Comparison of ENCODE assay signal across 31 cellular contexts in genomic region chr11:124884340-124884739, GRCh38. TPM values are rescaled to one million over a fixed set of nuclear protein-coding genes. Genes with fewer than 3 reads are reported as not detected.
"Had no signal": no experiment of that assay in that cellular context is flagged by ENCODE, and none has a peak within 500 bp of the region (broad histone marks: within the 10 kb centered on the region; RNA-seq: fewer than 3 reads in every experiment).

No MANE protein-coding gene starts in this region.

- H3K36me3 Mint-ChIP-seq: activated naive CD8-positive, alpha-beta T cell treated with anti-CD3 and anti-CD28 coated beads for 36 hours; stimulated activated naive B cell treated with anti-CD40 and anti-IgM and Interleukin-4, amounts not matched to agents 10 μg/mL and 1 μg/mL and 100 μg/mL, for 72 hours; WTC11 had no signal

- H3K4me1 Mint-ChIP-seq: activated T-helper 17 cell treated with anti-CD3 and anti-CD28 coated beads, Interleukin-2, amount 50 U/mL, for 72 hours; stimulated activated naive B cell treated with anti-CD40 and anti-IgM and Interleukin-4, amounts not matched to agents 10 μg/mL and 1 μg/mL and 100 μg/mL, for 72 hours had no signal

- H3K27ac Mint-ChIP-seq: activated CD8-positive, alpha-beta T cell treated with anti-CD3 and anti-CD28 coated beads for 36 hours; activated naive CD8-positive, alpha-beta T cell treated with anti-CD3 and anti-CD28 coated beads for 36 hours; activated T-helper 17 cell treated with anti-CD3 and anti-CD28 coated beads, Interleukin-2, amount 50 U/mL, for 72 hours; stimulated activated naive B cell treated with anti-CD40 and anti-IgM and Interleukin-4, amounts not matched to agents 10 μg/mL and 1 μg/mL and 100 μg/mL, for 72 hours; WTC11 had no signal

- H3K9me3 Mint-ChIP-seq: activated CD8-positive, alpha-beta T cell treated with anti-CD3 and anti-CD28 coated beads for 36 hours; activated naive CD8-positive, alpha-beta T cell treated with anti-CD3 and anti-CD28 coated beads for 36 hours; activated T-cell treated with anti-CD3 and anti-CD28 coated beads, Interleukin-2, amount 50 U/mL, for 4 hours; activated T-helper 17 cell treated with anti-CD3 and anti-CD28 coated beads, Interleukin-2, amount 50 U/mL, for 72 hours; stimulated activated naive B cell treated with anti-CD40 and anti-IgM and Interleukin-4, amounts not matched to agents 10 μg/mL and 1 μg/mL and 100 μg/mL, for 72 hours; WTC11 had no signal

- H3K27ac ChIP-seq: body of pancreas, epithelial cell of prostate, esophagus squamous epithelium, left ventricle myocardium inferior, parathyroid adenoma, psoas muscle, stomach, tibial nerve had no signal

- H3K4me1 ChIP-seq: parathyroid adenoma, psoas muscle had no signal

- H3K27me3 ChIP-seq: adrenal gland, body of pancreas, tibial nerve had no signal

- H3K27me3 Mint-ChIP-seq: activated CD8-positive, alpha-beta T cell treated with anti-CD3 and anti-CD28 coated beads for 36 hours; activated naive CD8-positive, alpha-beta T cell treated with anti-CD3 and anti-CD28 coated beads for 36 hours had no signal

- DNase-seq: activated CD4-positive, alpha-beta T cell treated with anti-CD3 and anti-CD28 coated beads, Interleukin-2, amount 50 U/mL, for 1 hour; activated CD8-positive, alpha-beta T cell treated with anti-CD3 and anti-CD28 coated beads for 36 hours; activated naive CD4-positive, alpha-beta T cell; activated naive CD8-positive, alpha-beta T cell treated with anti-CD3 and anti-CD28 coated beads for 36 hours; activated T-cell treated with anti-CD3 and anti-CD28 coated beads, Interleukin-2, amount 50 U/mL, for 4 hours; body of pancreas; cerebellar nuclear complex; cortex of kidney; esophagus squamous epithelium; foreskin melanocyte; islet precursor cell; left ventricle myocardium inferior; psoas muscle; stimulated activated CD4-positive, alpha-beta T cell treated with anti-CD3 and anti-CD28 coated beads, Interleukin-15, amount 100 ng/mL, for 24 hours; stimulated activated CD4-positive, alpha-beta T cell treated with anti-CD3 and anti-CD28 coated beads, Interleukin-2, amount 100 ng/mL, for 24 hours; stimulated activated naive B cell treated with anti-CD40 and anti-IgM and Interleukin-4, amounts not matched to agents 10 μg/mL and 1 μg/mL and 100 μg/mL, for 72 hours; stomach; T-helper 2 cell had no signal

- H2AFZ ChIP-seq: parathyroid adenoma had no signal

- H3K9ac ChIP-seq: parathyroid adenoma had no signal

- H3K4me3 Mint-ChIP-seq: activated CD8-positive, alpha-beta T cell treated with anti-CD3 and anti-CD28 coated beads for 36 hours; activated naive CD8-positive, alpha-beta T cell treated with anti-CD3 and anti-CD28 coated beads for 36 hours; activated T-cell treated with anti-CD3 and anti-CD28 coated beads, Interleukin-2, amount 50 U/mL, for 4 hours; activated T-helper 17 cell treated with anti-CD3 and anti-CD28 coated beads, Interleukin-2, amount 50 U/mL, for 72 hours; stimulated activated naive B cell treated with anti-CD40 and anti-IgM and Interleukin-4, amounts not matched to agents 10 μg/mL and 1 μg/mL and 100 μg/mL, for 72 hours; WTC11 had no signal

- H3K79me2 ChIP-seq: parathyroid adenoma had no signal

- H3K4me3 ChIP-seq: adrenal gland, body of pancreas, esophagus squamous epithelium, left ventricle myocardium inferior, lung, psoas muscle, smooth muscle cell, stomach, tibial nerve had no signal

- H3K9me3 ChIP-seq: adrenal gland, body of pancreas, esophagus squamous epithelium, left ventricle myocardium inferior, psoas muscle, stomach, tibial nerve had no signal

- H3K4me2 ChIP-seq: smooth muscle cell had no signal

- ATAC-seq: activated CD8-positive, alpha-beta T cell treated with anti-CD3 and anti-CD28 coated beads for 36 hours; activated T-cell treated with anti-CD3 and anti-CD28 coated beads, Interleukin-2, amount 50 U/mL, for 4 hours; activated T-helper 17 cell treated with anti-CD3 and anti-CD28 coated beads, Interleukin-2, amount 50 U/mL, for 72 hours; body of pancreas; psoas muscle; stimulated activated naive B cell treated with anti-CD40 and anti-IgM and Interleukin-4, amounts not matched to agents 10 μg/mL and 1 μg/mL and 100 μg/mL, for 72 hours; WTC11 had no signal

- H3K36me3 ChIP-seq: adrenal gland, esophagus squamous epithelium, stomach, tibial nerve had no signal

RNA-seq across cellular contexts. Expression of gene ROBO4, which starts 13.3 kb away (rescaled TPM):
- total RNA-seq: activated CD8-positive, alpha-beta T cell treated with anti-CD3 and anti-CD28 coated beads for 36 hours; activated naive CD8-positive, alpha-beta T cell treated with anti-CD3 and anti-CD28 coated beads for 36 hours; activated T-cell treated with anti-CD3 and anti-CD28 coated beads, Interleukin-2, amount 50 U/mL, for 4 hours; activated T-helper 17 cell treated with anti-CD3 and anti-CD28 coated beads, Interleukin-2, amount 50 U/mL, for 72 hours; smooth muscle cell had no signal
- polyA plus RNA-seq: neural cell had no signal

RNA-seq across cellular contexts. Expression of gene HEPN1, which starts 34.7 kb away (rescaled TPM):
- total RNA-seq: activated CD8-positive, alpha-beta T cell treated with anti-CD3 and anti-CD28 coated beads for 36 hours; activated naive CD8-positive, alpha-beta T cell treated with anti-CD3 and anti-CD28 coated beads for 36 hours; activated T-cell treated with anti-CD3 and anti-CD28 coated beads, Interleukin-2, amount 50 U/mL, for 4 hours; activated T-helper 17 cell treated with anti-CD3 and anti-CD28 coated beads, Interleukin-2, amount 50 U/mL, for 72 hours; body of pancreas; esophagus squamous epithelium; left ventricle myocardium inferior; lung; mucosa of gallbladder; psoas muscle; smooth muscle cell; stomach; temporal lobe; tibial nerve; WTC11 had no signal
- polyA plus RNA-seq: aorta, lung, neural cell, smooth muscle cell, stomach had no signal

RNA-seq across cellular contexts. Expression of gene HEPACAM, which starts 51.5 kb away (rescaled TPM):
- total RNA-seq: activated naive CD8-positive, alpha-beta T cell treated with anti-CD3 and anti-CD28 coated beads for 36 hours; activated T-cell treated with anti-CD3 and anti-CD28 coated beads, Interleukin-2, amount 50 U/mL, for 4 hours; activated T-helper 17 cell treated with anti-CD3 and anti-CD28 coated beads, Interleukin-2, amount 50 U/mL, for 72 hours; esophagus squamous epithelium; glomerular endothelial cell; left ventricle myocardium inferior; lung; smooth muscle cell; stomach; WTC11 had no signal
- polyA plus RNA-seq: aorta, neural cell, smooth muscle cell had no signal
